Comparison of ENCODE assay signal across 1 cellular context in genomic region chr20:4090756-4091331, GRCh38.
A peak's percentile ranks its signal among the peaks of the same experiment; 100 is the strongest.
TF ChIP-seq lines count a peak whose summit lies in the region.

No MANE protein-coding gene starts in this region.

TF ChIP-seq in SK-N-SH, 30 proteins besides CTCF, POLR2A, EP300 and RAD21 (continued from another document):
- TF ChIP-seq, protein P1, sequence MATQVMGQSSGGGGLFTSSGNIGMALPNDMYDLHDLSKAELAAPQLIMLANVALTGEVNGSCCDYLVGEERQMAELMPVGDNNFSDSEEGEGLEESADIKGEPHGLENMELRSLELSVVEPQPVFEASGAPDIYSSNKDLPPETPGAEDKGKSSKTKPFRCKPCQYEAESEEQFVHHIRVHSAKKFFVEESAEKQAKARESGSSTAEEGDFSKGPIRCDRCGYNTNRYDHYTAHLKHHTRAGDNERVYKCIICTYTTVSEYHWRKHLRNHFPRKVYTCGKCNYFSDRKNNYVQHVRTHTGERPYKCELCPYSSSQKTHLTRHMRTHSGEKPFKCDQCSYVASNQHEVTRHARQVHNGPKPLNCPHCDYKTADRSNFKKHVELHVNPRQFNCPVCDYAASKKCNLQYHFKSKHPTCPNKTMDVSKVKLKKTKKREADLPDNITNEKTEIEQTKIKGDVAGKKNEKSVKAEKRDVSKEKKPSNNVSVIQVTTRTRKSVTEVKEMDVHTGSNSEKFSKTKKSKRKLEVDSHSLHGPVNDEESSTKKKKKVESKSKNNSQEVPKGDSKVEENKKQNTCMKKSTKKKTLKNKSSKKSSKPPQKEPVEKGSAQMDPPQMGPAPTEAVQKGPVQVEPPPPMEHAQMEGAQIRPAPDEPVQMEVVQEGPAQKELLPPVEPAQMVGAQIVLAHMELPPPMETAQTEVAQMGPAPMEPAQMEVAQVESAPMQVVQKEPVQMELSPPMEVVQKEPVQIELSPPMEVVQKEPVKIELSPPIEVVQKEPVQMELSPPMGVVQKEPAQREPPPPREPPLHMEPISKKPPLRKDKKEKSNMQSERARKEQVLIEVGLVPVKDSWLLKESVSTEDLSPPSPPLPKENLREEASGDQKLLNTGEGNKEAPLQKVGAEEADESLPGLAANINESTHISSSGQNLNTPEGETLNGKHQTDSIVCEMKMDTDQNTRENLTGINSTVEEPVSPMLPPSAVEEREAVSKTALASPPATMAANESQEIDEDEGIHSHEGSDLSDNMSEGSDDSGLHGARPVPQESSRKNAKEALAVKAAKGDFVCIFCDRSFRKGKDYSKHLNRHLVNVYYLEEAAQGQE (IDR thresholded peaks at IDR 0.05; ENCODE audit: low read depth, low read length) = no peak
- TF ChIP-seq ELF1 (IDR thresholded peaks at IDR 0.05) (no peak), TCF12 (IDR thresholded peaks at IDR 0.05) (peak; percentile 32), FOSL2 (IDR thresholded peaks at IDR 0.05; ENCODE audit: borderline replicate concordance, low read depth) (peak; percentile 33; the same call in 1 of the 2 replicates), JUND (IDR thresholded peaks at IDR 0.05) (peak; percentile 38), FOXJ3 (CRISPR knock-in tag; IDR thresholded peaks at IDR 0.05) (no peak), POLR2AphosphoS5 (IDR thresholded peaks at IDR 0.05; ENCODE audit: low read depth, low read length) (no peak), USF1 (IDR thresholded peaks at IDR 0.05; ENCODE audit: borderline replicate concordance, low read depth) (no peak), TAF1 (IDR thresholded peaks at IDR 0.05; ENCODE audit: borderline replicate concordance, low read depth, low read length) (0 out of 2 replicates have a peak, but pooled peaks have one; percentile 23), YY1 (IDR thresholded peaks at IDR 0.05; ENCODE audit: low read depth) (0 out of 2 replicates have a peak, but pooled peaks have one; percentile 13), TEAD4 (IDR thresholded peaks at IDR 0.05; ENCODE audit: borderline replicate concordance, insufficient read depth) (no peak), MEF2A (IDR thresholded peaks at IDR 0.05; ENCODE audit: borderline replicate concordance, low read depth) (no peak), GATA2 (CRISPR knock-in tag; IDR thresholded peaks at IDR 0.05) (no peak), PBX3 (IDR thresholded peaks at IDR 0.05) (peak; percentile 20; the same call in 1 of the 2 replicates), NRF1 (IDR thresholded peaks at IDR 0.05; ENCODE audit: low read depth, low read length) (no peak), FOXM1 (IDR thresholded peaks at IDR 0.05; ENCODE audit: low read depth) (no peak), NFIC (IDR thresholded peaks at IDR 0.05; ENCODE audit: borderline replicate concordance) (no peak), RFX5 (IDR thresholded peaks at IDR 0.05; ENCODE audit: low read length) (no peak)
- TF ChIP-seq, protein P2, sequence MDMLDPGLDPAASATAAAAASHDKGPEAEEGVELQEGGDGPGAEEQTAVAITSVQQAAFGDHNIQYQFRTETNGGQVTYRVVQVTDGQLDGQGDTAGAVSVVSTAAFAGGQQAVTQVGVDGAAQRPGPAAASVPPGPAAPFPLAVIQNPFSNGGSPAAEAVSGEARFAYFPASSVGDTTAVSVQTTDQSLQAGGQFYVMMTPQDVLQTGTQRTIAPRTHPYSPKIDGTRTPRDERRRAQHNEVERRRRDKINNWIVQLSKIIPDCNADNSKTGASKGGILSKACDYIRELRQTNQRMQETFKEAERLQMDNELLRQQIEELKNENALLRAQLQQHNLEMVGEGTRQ (IDR thresholded peaks at IDR 0.05; ENCODE audit: borderline replicate concordance, low read depth, low read length) = no peak
- TF ChIP-seq, protein P3, sequence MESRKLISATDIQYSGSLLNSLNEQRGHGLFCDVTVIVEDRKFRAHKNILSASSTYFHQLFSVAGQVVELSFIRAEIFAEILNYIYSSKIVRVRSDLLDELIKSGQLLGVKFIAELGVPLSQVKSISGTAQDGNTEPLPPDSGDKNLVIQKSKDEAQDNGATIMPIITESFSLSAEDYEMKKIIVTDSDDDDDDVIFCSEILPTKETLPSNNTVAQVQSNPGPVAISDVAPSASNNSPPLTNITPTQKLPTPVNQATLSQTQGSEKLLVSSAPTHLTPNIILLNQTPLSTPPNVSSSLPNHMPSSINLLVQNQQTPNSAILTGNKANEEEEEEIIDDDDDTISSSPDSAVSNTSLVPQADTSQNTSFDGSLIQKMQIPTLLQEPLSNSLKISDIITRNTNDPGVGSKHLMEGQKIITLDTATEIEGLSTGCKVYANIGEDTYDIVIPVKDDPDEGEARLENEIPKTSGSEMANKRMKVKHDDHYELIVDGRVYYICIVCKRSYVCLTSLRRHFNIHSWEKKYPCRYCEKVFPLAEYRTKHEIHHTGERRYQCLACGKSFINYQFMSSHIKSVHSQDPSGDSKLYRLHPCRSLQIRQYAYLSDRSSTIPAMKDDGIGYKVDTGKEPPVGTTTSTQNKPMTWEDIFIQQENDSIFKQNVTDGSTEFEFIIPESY (IDR thresholded peaks at IDR 0.05; ENCODE audit: borderline replicate concordance, low read depth) = no peak
